In the genomic region with DNA sequence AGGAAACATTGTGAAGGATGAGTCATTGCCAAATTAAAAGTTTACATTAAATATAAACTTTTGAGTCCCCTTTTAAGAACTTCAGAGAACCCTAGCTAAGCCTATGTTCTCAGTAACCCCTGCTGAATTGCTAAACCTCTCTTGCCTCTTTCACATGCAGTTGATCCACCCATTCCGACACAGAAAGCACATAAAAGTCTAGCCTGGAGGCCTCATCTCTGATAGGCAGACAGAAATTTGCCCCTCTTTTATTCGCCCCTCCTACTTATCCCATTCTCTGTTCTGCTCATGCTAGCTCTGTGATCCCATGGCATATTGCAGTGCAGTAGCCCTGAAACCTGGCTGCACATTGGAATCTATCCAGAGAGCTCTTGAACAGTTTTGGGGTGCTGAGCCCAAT, we compare ENCODE assay signal across 21 cellular contexts. TPM values are rescaled to one million over a fixed set of nuclear protein-coding genes. Genes with fewer than 3 reads are reported as not detected.
A peak's percentile ranks its signal among the peaks of the same experiment; 100 is the strongest.
DNase-seq lines count a peak whose midpoint lies in the region; ATAC-seq and TF ChIP-seq lines count a peak whose summit lies in the region.
"Had no signal": no experiment of that assay in that cellular context is flagged by ENCODE, and none has a peak within 500 bp of the region (broad histone marks: within the 10 kb centered on the region; RNA-seq: fewer than 3 reads in every experiment).

No MANE protein-coding gene starts in this region.

- H3K27me3 Mint-ChIP-seq in activated naive CD4-positive, alpha-beta T cell treated with anti-CD3 and anti-CD28 coated beads, Interleukin-2, amount 50 U/mL, for 24 hours = no peaks in the 10 kb centered on the region
- no peaks in the 10 kb centered on the region for H3K27me3 Mint-ChIP-seq in activated naive CD4-positive, alpha-beta T cell treated with anti-CD3 and anti-CD28 coated beads, Interleukin-2, amount 10 ng/mL, durations not matched to agents 7 days and 5 days
- H3K27me3 Mint-ChIP-seq in T-cell = no peaks in the 10 kb centered on the region

- TF ChIP-seq POLR2A in transverse colon (IDR thresholded peaks at IDR 0.05) (no peak), Peyer's patch (IDR thresholded peaks at IDR 0.05) (no peak)

- H3K36me3 ChIP-seq in hepatocyte (replicated peaks; ENCODE audit: insufficient read depth, low read depth) (no peaks in the 10 kb centered on the region), transverse colon (no peaks in the 10 kb centered on the region), Peyer's patch (no peaks in the 10 kb centered on the region)

- no peaks in the 10 kb centered on the region for H3K79me2 ChIP-seq in hepatocyte

- no peaks in the 10 kb centered on the region for H4K20me1 ChIP-seq in hepatocyte (ENCODE audit: insufficient read depth, poor library complexity, severe bottlenecking)

- H3K27ac ChIP-seq in hepatocyte (peak overlapping the region; percentile 75), transverse colon (peak overlapping the region in 3 of 4 donors; percentile 65 to 76 (median 75)), Peyer's patch (no peak overlapping the region)

- intact Hi-C loops in transverse colon (cut with DNase I; ENCODE audit: low total_unique reads) = no loop called here

- peaks cover 12% of the 10 kb centered on the region for H3K9me3 Mint-ChIP-seq in activated naive CD4-positive, alpha-beta T cell treated with anti-CD3 and anti-CD28 coated beads, Interleukin-2, amount 50 U/mL, for 24 hours
- peaks cover 13% of the 10 kb centered on the region for H3K9me3 Mint-ChIP-seq in activated naive CD4-positive, alpha-beta T cell treated with anti-CD3 and anti-CD28 coated beads, Interleukin-2, amount 10 ng/mL, durations not matched to agents 7 days and 5 days
- H3K9me3 Mint-ChIP-seq in T-cell = peaks cover 0 to 12% (median under 1%) of the 10 kb centered on the region in 3 donors

- no peak overlapping the region for H3K4me3 Mint-ChIP-seq in activated naive CD4-positive, alpha-beta T cell treated with anti-CD3 and anti-CD28 coated beads, Interleukin-2, amount 50 U/mL, for 24 hours
- H3K4me3 Mint-ChIP-seq in activated naive CD4-positive, alpha-beta T cell treated with anti-CD3 and anti-CD28 coated beads, Interleukin-2, amount 10 ng/mL, durations not matched to agents 7 days and 5 days = no peak overlapping the region
- no peak overlapping the region for H3K4me3 Mint-ChIP-seq in T-cell
- H3K4me3 Mint-ChIP-seq: H9 had no signal

- H3K9me3 ChIP-seq in hepatocyte (ENCODE audit: low read depth) = no peaks in the 10 kb centered on the region
- no peaks in the 10 kb centered on the region for H3K9me3 ChIP-seq in transverse colon
- no peaks in the 10 kb centered on the region for H3K9me3 ChIP-seq in Peyer's patch

- ATAC-seq in T-cell (replicated peaks in 1 of 4) = no peak

- H3K4me3 ChIP-seq in hepatocyte = no peak overlapping the region
- no peak overlapping the region for H3K4me3 ChIP-seq in transverse colon
- H3K4me3 ChIP-seq in Peyer's patch = no peak overlapping the region

- WGBS in hepatocyte (ENCODE audit: low lambda C conversion rate, missing lambda C conversion rate) = 58% methylated on average over 2 of the region's 2 CpGs
- 63 to 80% methylated on average over 2 of the region's 2 CpGs for WGBS in transverse colon (ENCODE audit: low coverage in 1 of 2), 2 donors

- TF ChIP-seq EP300 in transverse colon (IDR thresholded peaks at IDR 0.05; ENCODE audit: low read depth) = no peak

- no peaks in the 10 kb centered on the region for H3K27me3 ChIP-seq in hepatocyte
- no peaks in the 10 kb centered on the region for H3K27me3 ChIP-seq in transverse colon
- no peaks in the 10 kb centered on the region for H3K27me3 ChIP-seq in Peyer's patch

- H3K4me1 ChIP-seq in hepatocyte (ENCODE audit: insufficient read depth) (peaks cover 26% of the 10 kb centered on the region), transverse colon (peaks cover 13 to 41% (median 24%) of the 10 kb centered on the region in 4 donors), Peyer's patch (peaks cover 0 to 15% (median 0%) of the 10 kb centered on the region in 4 donors)

- peaks cover 32% of the 10 kb centered on the region for H3K36me3 Mint-ChIP-seq in activated naive CD4-positive, alpha-beta T cell treated with anti-CD3 and anti-CD28 coated beads, Interleukin-2, amount 50 U/mL, for 24 hours
- H3K36me3 Mint-ChIP-seq in activated naive CD4-positive, alpha-beta T cell treated with anti-CD3 and anti-CD28 coated beads, Interleukin-2, amount 10 ng/mL, durations not matched to agents 7 days and 5 days = peaks cover 65% of the 10 kb centered on the region
- H3K36me3 Mint-ChIP-seq in T-cell = peaks cover 38% of the 10 kb centered on the region

- TF ChIP-seq CTCF in hepatocyte (IDR thresholded peaks at IDR 0.05; ENCODE audit: poor library complexity) (no peak), transverse colon (IDR thresholded peaks at IDR 0.05) (no peak), Peyer's patch (IDR thresholded peaks at IDR 0.05) (no peak)

- no peak overlapping the region for H2AFZ ChIP-seq in hepatocyte

- H3K4me1 Mint-ChIP-seq in activated naive CD4-positive, alpha-beta T cell treated with anti-CD3 and anti-CD28 coated beads, Interleukin-2, amount 50 U/mL, for 24 hours = peaks cover 70% of the 10 kb centered on the region
- peaks cover 27% of the 10 kb centered on the region for H3K4me1 Mint-ChIP-seq in activated naive CD4-positive, alpha-beta T cell treated with anti-CD3 and anti-CD28 coated beads, Interleukin-2, amount 10 ng/mL, durations not matched to agents 7 days and 5 days
- H3K4me1 Mint-ChIP-seq in T-cell = peaks cover 64 to 70% (median 66%) of the 10 kb centered on the region in 3 donors
- H3K4me1 Mint-ChIP-seq: H9 had no signal

- CTCF ChIA-PET in activated naive CD4-positive, alpha-beta T cell treated with anti-CD3 and anti-CD28 coated beads, Interleukin-2, amount 10 ng/mL, durations not matched to agents 7 days and 5 days (lab: Charles Lee) = no interaction called here
- CTCF ChIA-PET in T-cell (lab: Charles Lee) = no interaction called here

- DNase-seq in activated naive CD4-positive, alpha-beta T cell treated with anti-CD3 and anti-CD28 coated beads, Interleukin-2, amount 10 ng/mL, durations not matched to agents 7 days and 5 days = no peak
- DNase-seq in T-cell (no peak), hepatocyte (ENCODE audit: low spot score) (no peak), transverse colon (no peak), C1 segment of cervical spinal cord (lab: John Stamatoyannopoulos, UW) (no peak), Peyer's patch (no peak), cortex of kidney (lab: John Stamatoyannopoulos, UW) (no peak)
- DNase-seq: COR-L47, EL, H9, IMR-90, Kasumi-1, MM.1S, NCI-H1092 treated with DMSO at 0.1 percent for 48 hours, NCI-H1694 treated with DMSO at 0.1 percent for 48 hours, NCI-H2107, NCI-H2227 treated with DMSO at 0.1 percent for 48 hours, NCI-H524 treated with DMSO at 0.1 percent for 48 hours, RPMI8226, SIG-M5 had no signal

- peak overlapping the region; percentile 10 for H3K27ac Mint-ChIP-seq in activated naive CD4-positive, alpha-beta T cell treated with anti-CD3 and anti-CD28 coated beads, Interleukin-2, amount 50 U/mL, for 24 hours
- no peak overlapping the region for H3K27ac Mint-ChIP-seq in activated naive CD4-positive, alpha-beta T cell treated with anti-CD3 and anti-CD28 coated beads, Interleukin-2, amount 10 ng/mL, durations not matched to agents 7 days and 5 days
- H3K27ac Mint-ChIP-seq in T-cell = peak overlapping the region; percentile 13 to 62
- H3K27ac Mint-ChIP-seq: H9 had no signal

- no peaks in the 10 kb centered on the region for H3K9me2 ChIP-seq in hepatocyte (replicated peaks; ENCODE audit: insufficient read depth)

- POLR2A ChIA-PET in T-cell (lab: Charles Lee) = interaction anchor here in 1 of 2 donors (0.6 kb wide), 1 partner anchor 8 kb away, joined by 4 read pairs; no protein-coding TSS in a partner anchor

- in situ Hi-C loops in transverse colon (cut with MboI; ENCODE audit: low pct_ligation_motif_present in 1 of 4, low pct_unique_long_range_greater_than_20kb in 1 of 4, low sequenced_read_pairs in 3 of 4) = no loop called here

- no peak overlapping the region for H3K4me2 ChIP-seq in hepatocyte

RNA-seq across cellular contexts. Expression of a gene that starts 58.2 kb away (rescaled TPM):
- 100 to 1,000 TPM; 130 to 162 (median 143) TPM for total RNA-seq in T-cell
- total RNA-seq in hepatocyte = 45.4 and 46.3 TPM in 2 replicates
- polyA plus RNA-seq in hepatocyte = 10.9 and 15.8 TPM in 2 replicates
- total RNA-seq in transverse colon = 10 to 100 TPM; 48.1 to 91.1 (median 66.1) TPM
- 10 to 100 TPM; 14.0 to 30.5 (median 18.0) TPM for total RNA-seq in Peyer's patch

Comparison
In these comparisons a context has a peak if more than half of its experiments do, and no peak if none do; other contexts are left out.
1. H3K27ac ChIP-seq: peak in hepatocyte (single experiment) and transverse colon (3 of 4); none in Peyer's patch (0 of 4).